In the genomic region with DNA sequence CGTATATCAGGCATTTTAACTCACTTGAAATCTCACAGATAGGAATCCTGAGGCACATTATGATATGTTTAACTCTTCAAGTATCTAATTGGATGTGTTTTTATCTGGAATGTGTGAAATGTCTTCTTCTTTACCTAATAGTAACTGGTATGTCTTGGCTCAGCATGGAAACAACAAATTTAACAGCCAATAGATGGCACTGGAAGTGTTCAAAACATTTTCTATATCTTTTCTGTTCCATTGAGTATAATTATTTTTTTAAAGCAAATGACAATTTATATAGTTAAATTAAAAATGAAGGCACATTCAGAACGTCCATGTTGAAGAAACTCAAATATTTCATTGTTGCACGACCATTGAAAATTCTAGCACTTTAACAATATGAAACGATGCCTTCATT, we compare ENCODE assay signal across 12 cellular contexts.
A peak's percentile ranks its signal among the peaks of the same experiment; 100 is the strongest.
DNase-seq lines count a peak whose midpoint lies in the region; ATAC-seq and TF ChIP-seq lines count a peak whose summit lies in the region.
"Had no signal": no experiment of that assay in that cellular context is flagged by ENCODE, and none has a peak within 500 bp of the region (broad histone marks: within the 10 kb centered on the region; RNA-seq: fewer than 3 reads in every experiment).

No MANE protein-coding gene starts in this region.

- ATAC-seq in HG02981 (IDR thresholded peaks at IDR 0.05; ENCODE audit: unreplicated experiment), result no peak
- ATAC-seq: left cardiac atrium, T-helper 17 cell had no signal

- H3K36me3 ChIP-seq in stomach, result no peaks in the 10 kb centered on the region
- H3K36me3 ChIP-seq: ovary, suprapubic skin had no signal

- no peaks in the 10 kb centered on the region for H3K27me3 ChIP-seq in dorsolateral prefrontal cortex
- no peaks in the 10 kb centered on the region for H3K27me3 ChIP-seq in stomach
- H3K27me3 ChIP-seq: ovary, suprapubic skin had no signal

- no peak overlapping the region for H3K27ac ChIP-seq in dorsolateral prefrontal cortex
- H3K27ac ChIP-seq in stomach, result no peak overlapping the region
- H3K27ac ChIP-seq: ovary, suprapubic skin had no signal

- no peaks in the 10 kb centered on the region for H3K4me1 ChIP-seq in stomach
- H3K4me1 ChIP-seq: suprapubic skin had no signal

- TF ChIP-seq EP300 in stomach (IDR thresholded peaks at IDR 0.05), result no peak

- no peak for TF ChIP-seq CTCF in NB4 (IDR thresholded peaks at IDR 0.05; ENCODE audit: low read depth, low read length)
- TF ChIP-seq CTCF in dorsolateral prefrontal cortex (IDR thresholded peaks at IDR 0.05 in 54 of 56, conservative IDR thresholded peaks at IDR 0.05 in 2 of 56; ENCODE audit: low read depth in 1 of 56, partially characterized antibody in 56 of 56), result peak in 37 of 56 donors; percentile 8 to 59 (median 30)
- no peak for TF ChIP-seq CTCF in stomach (IDR thresholded peaks at IDR 0.05)

- WGBS in stomach, 5 donors, result 53 to 66% (median 56%) methylated on average over 4 of the region's 4 CpGs

- TF ChIP-seq POLR2A in NB4 (IDR thresholded peaks at IDR 0.05; ENCODE audit: extremely low read depth, insufficient read length) (no peak), stomach (IDR thresholded peaks at IDR 0.05) (no peak)

- no peaks in the 10 kb centered on the region for H3K9me3 ChIP-seq in stomach
- H3K9me3 ChIP-seq: ovary, suprapubic skin had no signal

- intact Hi-C loops in dorsolateral prefrontal cortex (cut with DNase I) (no loop called here), stomach (cut with DNase I; ENCODE audit: low total_unique reads) (no loop called here)

- H3K4me3 ChIP-seq in NB4 (ENCODE audit: low read depth, low read length), result no peak overlapping the region
- H3K4me3 ChIP-seq in dorsolateral prefrontal cortex, result no peak overlapping the region
- H3K4me3 ChIP-seq in stomach, result no peak overlapping the region
- H3K4me3 ChIP-seq: ovary, suprapubic skin had no signal

- DNase-seq in NCI-H748 (lab: John Stamatoyannopoulos, UW; ENCODE audit: unreplicated experiment), result peak; percentile 14
- no peak for DNase-seq in NCI-H748 treated with DMSO at 0.1 percent for 48 hours (lab: John Stamatoyannopoulos, UW)
- peak; percentile 5 for DNase-seq in NB4 (ENCODE audit: low read depth)
- no peak for DNase-seq in dorsolateral prefrontal cortex
- peak; percentile 29 for DNase-seq in renal cortical epithelial cell (ENCODE audit: low read depth)
- no peak for DNase-seq in stomach
- DNase-seq in stimulated activated CD4-positive, alpha-beta T cell treated with anti-CD3 and anti-CD28 coated beads, Interleukin-4, amount 100 ng/mL, for 24 hours, result no peak
- DNase-seq: left cardiac atrium, ovary, T-helper 17 cell had no signal

Comparison
In these comparisons a context has a peak if more than half of its experiments do, and no peak if none do; other contexts are left out.
1. DNase-seq: peak in NCI-H748 (single experiment), NB4 (single experiment) and renal cortical epithelial cell (single experiment); none in NCI-H748 treated with DMSO at 0.1 percent for 48 hours (single experiment), dorsolateral prefrontal cortex (0 of 10), stomach (single experiment) and stimulated activated CD4-positive, alpha-beta T cell treated with anti-CD3 and anti-CD28 coated beads, Interleukin-4, amount 100 ng/mL, for 24 hours (single experiment).
2. CTCF ChIP-seq: peak in dorsolateral prefrontal cortex (37 of 56); none in NB4 (single experiment) and stomach (0 of 7).